18 cellular contexts compared by ENCODE assay signal in the genomic region with DNA sequence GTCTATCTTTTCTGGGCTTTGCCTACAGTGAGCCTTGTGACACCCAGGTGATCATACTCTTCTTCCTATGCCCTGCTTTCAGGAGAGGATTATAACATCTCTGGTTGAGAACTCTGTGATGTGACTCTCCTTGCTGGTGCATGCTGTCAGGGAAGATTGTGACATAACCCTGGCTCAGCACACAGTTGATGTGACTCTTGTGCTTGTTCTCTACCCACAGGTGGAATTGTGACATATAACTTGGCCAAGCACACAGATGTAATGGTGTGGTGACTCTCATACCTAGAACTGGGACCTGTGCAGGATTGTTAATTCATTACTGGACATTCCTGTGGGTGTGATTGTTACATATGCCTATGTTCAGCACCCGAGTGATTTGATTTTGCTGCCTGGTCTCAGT. TPM values are rescaled to one million over a fixed set of nuclear protein-coding genes. Genes with fewer than 3 reads are reported as not detected.
DNase-seq lines count a peak whose midpoint lies in the region; ATAC-seq and TF ChIP-seq lines count a peak whose summit lies in the region.
"Had no signal": no experiment of that assay in that cellular context is flagged by ENCODE, and none has a peak within 500 bp of the region (broad histone marks: within the 10 kb centered on the region; RNA-seq: fewer than 3 reads in every experiment).

No MANE protein-coding gene starts in this region.

- DNase-seq in SKM-1 treated with dmso at 0.1 percent for 144 hours (lab: John Stamatoyannopoulos, UW; ENCODE audit: unreplicated experiment): peak; percentile 9
- DNase-seq in SKM-1 (lab: John Stamatoyannopoulos, UW; ENCODE audit: unreplicated experiment): no peak
- DNase-seq in epithelial cell of esophagus (ENCODE audit: low read depth): peak; percentile 29
- peak; percentile 14 for DNase-seq in kidney tubule cell (ENCODE audit: low spot score)
- no peak for DNase-seq in natural killer cell treated with Interleukin-12 subunit alpha and Interleukin-12 subunit beta and Interleukin-15 and Interleukin-18, amount 100 ng/mL, for 72 hours (ENCODE audit: low spot score)
- DNase-seq in effector CD4-positive, alpha-beta T cell: no peak
- no peak for DNase-seq in NAMALWA (ENCODE audit: low spot score)
- DNase-seq: AML-193; Caco-2; Calu3; CD4-positive, alpha-beta T cell; CD8-positive, alpha-beta T cell; DMS79 treated with DMSO at 0.1 percent for 48 hours; GF-D8 had no signal

- H3K9me3 Mint-ChIP-seq in natural killer cell treated with Interleukin-12 subunit alpha and Interleukin-12 subunit beta and Interleukin-15 and Interleukin-18, amount 100 ng/mL, for 72 hours: no peaks in the 10 kb centered on the region
- H3K9me3 Mint-ChIP-seq: CD4-positive, alpha-beta T cell; CD8-positive, alpha-beta T cell had no signal

- H3K4me1 Mint-ChIP-seq in natural killer cell treated with Interleukin-12 subunit alpha and Interleukin-12 subunit beta and Interleukin-15 and Interleukin-18, amount 100 ng/mL, for 72 hours (ENCODE audit: low read depth in 2 of 2): peaks cover 15 to 26% of the 10 kb centered on the region in 2 donors
- H3K4me1 Mint-ChIP-seq: B cell had no signal

- peaks cover 28% of the 10 kb centered on the region for H3K36me3 Mint-ChIP-seq in natural killer cell treated with Interleukin-12 subunit alpha and Interleukin-12 subunit beta and Interleukin-15 and Interleukin-18, amount 100 ng/mL, for 72 hours

- no peak for ATAC-seq in natural killer cell treated with Interleukin-12 subunit alpha and Interleukin-12 subunit beta and Interleukin-15 and Interleukin-18, amount 100 ng/mL, for 72 hours
- ATAC-seq in HG02884 (IDR thresholded peaks at IDR 0.05; ENCODE audit: unreplicated experiment): no peak
- ATAC-seq: A549; CD8-positive, alpha-beta T cell had no signal

- H3K27me3 Mint-ChIP-seq in natural killer cell treated with Interleukin-12 subunit alpha and Interleukin-12 subunit beta and Interleukin-15 and Interleukin-18, amount 100 ng/mL, for 72 hours: no peaks in the 10 kb centered on the region
- H3K27me3 Mint-ChIP-seq: B cell; CD4-positive, alpha-beta T cell had no signal

- H3K4me3 ChIP-seq in epithelial cell of esophagus (ENCODE audit: low read length): no peak overlapping the region
- H3K4me3 ChIP-seq: A549; BLaER1 treated with 17β-estradiol and CSF1 and Interleukin-3, amounts not matched to agents 10 nM and 100 nM had no signal

- H3K4me3 Mint-ChIP-seq in natural killer cell treated with Interleukin-12 subunit alpha and Interleukin-12 subunit beta and Interleukin-15 and Interleukin-18, amount 100 ng/mL, for 72 hours: no peak overlapping the region
- H3K4me3 Mint-ChIP-seq: B cell; CD4-positive, alpha-beta T cell; CD8-positive, alpha-beta T cell had no signal

- H3K27ac Mint-ChIP-seq in natural killer cell treated with Interleukin-12 subunit alpha and Interleukin-12 subunit beta and Interleukin-15 and Interleukin-18, amount 100 ng/mL, for 72 hours: peak overlapping the region; percentile 40 to 72
- H3K27ac Mint-ChIP-seq: B cell had no signal

- no peak for TF ChIP-seq CTCF in epithelial cell of esophagus (IDR thresholded peaks at IDR 0.05; ENCODE audit: insufficient read depth, low read depth, low read length, missing control alignments)

RNA-seq across cellular contexts. Expression of a gene that starts 21.7 kb away (rescaled TPM):
- 10 to 100 TPM; 10.5 to 13.4 TPM for total RNA-seq in natural killer cell treated with Interleukin-12 subunit alpha and Interleukin-12 subunit beta and Interleukin-15 and Interleukin-18, amount 100 ng/mL, for 72 hours

Comparison
In these comparisons a context has a peak if more than half of its experiments do, and no peak if none do; other contexts are left out.
1. DNase-seq: peak in SKM-1 treated with dmso at 0.1 percent for 144 hours (single experiment), epithelial cell of esophagus (single experiment) and kidney tubule cell (single experiment); none in SKM-1 (single experiment), natural killer cell treated with Interleukin-12 subunit alpha and Interleukin-12 subunit beta and Interleukin-15 and Interleukin-18, amount 100 ng/mL, for 72 hours (single experiment), effector CD4-positive, alpha-beta T cell (single experiment) and NAMALWA (single experiment).